Comparison of ENCODE assay signal across 12 cellular contexts in genomic region chrX:110037181-110037580, GRCh38.
"Had no signal": no experiment of that assay in that cellular context is flagged by ENCODE, and none has a peak within 500 bp of the region (broad histone marks: within the 10 kb centered on the region; RNA-seq: fewer than 3 reads in every experiment).

No MANE protein-coding gene starts in this region.

- H3K36me3 ChIP-seq: esophagus squamous epithelium, left lung, ovary, uterus had no signal

- ATAC-seq: activated T-cell treated with anti-CD3 and anti-CD28 coated beads, Interleukin-2, amount 50 U/mL, for 72 hours had no signal

- H3K4me3 ChIP-seq: esophagus squamous epithelium, left lung, ovary, uterus had no signal

- H3K4me1 ChIP-seq: uterus had no signal

- H3K9me3 ChIP-seq: esophagus squamous epithelium, left lung, ovary, uterus had no signal

- H3K27ac ChIP-seq: esophagus squamous epithelium, left lung, ovary, uterus had no signal

- DNase-seq: activated CD4-positive, alpha-beta memory T cell treated with anti-CD3 and anti-CD28 coated beads, Interleukin-2, amount 10 ng/mL, durations not matched to agents 7 days and 5 days; activated gamma-delta T cell treated with Interleukin-2 at 50 U/mL for 16 hours; activated T-cell treated with anti-CD3 and anti-CD28 coated beads, Interleukin-2, amount 50 U/mL, for 72 hours; cortex of kidney; endodermal cell; esophagus squamous epithelium; foreskin melanocyte; head of caudate nucleus; left lung; ovary; stimulated activated CD4-positive, alpha-beta T cell treated with anti-CD3 and anti-CD28 coated beads, Interleukin-4, amount 100 ng/mL, for 4 hours; uterus had no signal

- H3K27me3 ChIP-seq: esophagus squamous epithelium, ovary, uterus had no signal
